ENCODE assay signal across 10 cellular contexts in genomic region chr7:129438839-129439640, GRCh38.
A peak's percentile ranks its signal among the peaks of the same experiment; 100 is the strongest.
DNase-seq lines count a peak whose midpoint lies in the region; ATAC-seq lines count a peak whose summit lies in the region.
"Had no signal": no experiment of that assay in that cellular context is flagged by ENCODE, and none has a peak within 500 bp of the region (broad histone marks: within the 10 kb centered on the region; RNA-seq: fewer than 3 reads in every experiment).

No MANE protein-coding gene starts in this region.

- H3K36me3 Mint-ChIP-seq in stimulated activated effector memory CD8-positive, alpha-beta T cell treated with anti-CD3 and anti-CD28 coated beads, Interleukin-12 subunit alpha, Interleukin-12 subunit beta, amount 100 ng/mL, for 72 hours = peaks cover 78% of the 10 kb centered on the region

- H3K4me1 Mint-ChIP-seq in stimulated activated effector memory CD8-positive, alpha-beta T cell treated with anti-CD3 and anti-CD28 coated beads, Interleukin-12 subunit alpha, Interleukin-12 subunit beta, amount 100 ng/mL, for 72 hours = peaks cover 43% of the 10 kb centered on the region

- ATAC-seq in stimulated activated effector memory CD8-positive, alpha-beta T cell treated with anti-CD3 and anti-CD28 coated beads, Interleukin-12 subunit alpha, Interleukin-12 subunit beta, amount 100 ng/mL, for 72 hours = peak; percentile 71
- ATAC-seq in GM18511 (IDR thresholded peaks at IDR 0.05; ENCODE audit: unreplicated experiment) = no peak

- intact Hi-C loops in posterior cingulate gyrus (cut with DNase I) = no loop called here

- no peaks in the 10 kb centered on the region for H3K9me3 Mint-ChIP-seq in stimulated activated effector memory CD8-positive, alpha-beta T cell treated with anti-CD3 and anti-CD28 coated beads, Interleukin-12 subunit alpha, Interleukin-12 subunit beta, amount 100 ng/mL, for 72 hours

- H3K27ac Mint-ChIP-seq in stimulated activated effector memory CD8-positive, alpha-beta T cell treated with anti-CD3 and anti-CD28 coated beads, Interleukin-12 subunit alpha, Interleukin-12 subunit beta, amount 100 ng/mL, for 72 hours = peak overlapping the region; percentile 83
- H3K27ac Mint-ChIP-seq: B cell had no signal

- DNase-seq in activated CD8-positive, alpha-beta memory T cell treated with anti-CD3 and anti-CD28 coated beads for 24 hours = peak; percentile 66
- DNase-seq in activated CD8-positive, alpha-beta memory T cell treated with anti-CD3 and anti-CD28 coated beads, Interleukin-2, amount 50 U/mL, for 4 hours = no peak
- DNase-seq in activated CD4-positive, alpha-beta T cell treated with anti-CD3 and anti-CD28 coated beads, Interleukin-2, amount 50 U/mL, for 4 hours = peak; percentile 17 to 26
- DNase-seq in glomerular visceral epithelial cell (ENCODE audit: extremely low spot score) (peak; percentile 45), NCI-H526 (lab: John Stamatoyannopoulos, UW) (no peak), posterior cingulate gyrus (no peak)
- DNase-seq in stimulated activated effector memory CD8-positive, alpha-beta T cell treated with anti-CD3 and anti-CD28 coated beads, Interleukin-12 subunit alpha, Interleukin-12 subunit beta, amount 100 ng/mL, for 72 hours (ENCODE audit: low spot score in 2 of 2) = peak; percentile 17 to 74
- DNase-seq: NCI-H2081 treated with DMSO at 0.1 percent for 48 hours had no signal

- H3K4me3 Mint-ChIP-seq in stimulated activated effector memory CD8-positive, alpha-beta T cell treated with anti-CD3 and anti-CD28 coated beads, Interleukin-12 subunit alpha, Interleukin-12 subunit beta, amount 100 ng/mL, for 72 hours = peak overlapping the region; percentile 61
- H3K4me3 Mint-ChIP-seq: B cell had no signal

Comparison
In these comparisons a context has a peak if more than half of its experiments do, and no peak if none do; other contexts are left out.
1. DNase-seq: peak in activated CD8-positive, alpha-beta memory T cell treated with anti-CD3 and anti-CD28 coated beads for 24 hours (single experiment), activated CD4-positive, alpha-beta T cell treated with anti-CD3 and anti-CD28 coated beads, Interleukin-2, amount 50 U/mL, for 4 hours (2 of 2), glomerular visceral epithelial cell (single experiment) and stimulated activated effector memory CD8-positive, alpha-beta T cell treated with anti-CD3 and anti-CD28 coated beads, Interleukin-12 subunit alpha, Interleukin-12 subunit beta, amount 100 ng/mL, for 72 hours (2 of 2); none in activated CD8-positive, alpha-beta memory T cell treated with anti-CD3 and anti-CD28 coated beads, Interleukin-2, amount 50 U/mL, for 4 hours (single experiment), NCI-H526 (0 of 2) and posterior cingulate gyrus (0 of 10).